Comparison of ENCODE assay signal across 8 cellular contexts in the genomic region with DNA sequence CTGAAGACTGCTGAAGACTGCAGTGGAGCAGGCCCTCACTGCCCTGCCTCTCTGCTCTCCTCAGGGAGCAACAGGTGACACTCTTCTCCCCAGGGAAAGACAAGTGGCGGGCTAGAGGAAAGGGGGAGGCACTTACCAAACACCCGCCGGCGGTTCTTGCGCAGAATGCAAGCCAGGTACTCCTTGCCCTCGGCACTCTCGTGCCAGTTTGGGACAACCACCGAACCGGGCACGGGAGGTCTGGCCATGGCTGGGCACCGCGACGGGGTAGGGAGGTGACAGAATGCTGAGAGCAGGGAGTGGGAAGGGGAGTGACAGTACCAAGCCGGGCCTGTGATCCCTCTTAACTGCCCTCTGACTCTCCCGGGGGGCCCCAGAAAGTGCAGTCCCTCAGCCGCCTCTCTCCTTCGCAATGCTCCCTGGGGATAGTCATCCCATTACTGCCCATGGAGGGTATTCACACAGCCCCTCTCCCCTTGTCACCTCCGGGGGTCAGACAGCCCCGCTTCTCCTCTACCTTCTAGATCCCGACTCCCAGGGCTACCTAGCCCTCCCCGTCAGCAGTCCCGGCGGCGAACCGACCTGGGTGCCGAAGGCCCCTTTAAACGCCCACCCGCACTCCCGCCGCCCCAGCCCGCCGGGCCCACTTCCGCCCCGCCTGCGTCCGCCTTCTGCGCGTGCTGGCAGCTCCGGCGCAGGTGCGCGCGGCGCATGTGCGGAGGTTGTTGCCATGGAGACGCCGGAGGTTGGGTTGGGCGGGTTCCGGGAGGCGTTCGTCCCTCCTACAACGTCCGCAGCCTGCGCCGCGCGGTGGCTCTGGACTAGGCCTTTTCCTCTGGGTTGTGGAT. TPM values are rescaled to one million over a fixed set of nuclear protein-coding genes. Genes with fewer than 3 reads are reported as not detected.
DNase-seq lines count a peak whose midpoint lies in the region; FAIRE-seq and TF ChIP-seq lines count a peak whose summit lies in the region.

A gene with protein sequence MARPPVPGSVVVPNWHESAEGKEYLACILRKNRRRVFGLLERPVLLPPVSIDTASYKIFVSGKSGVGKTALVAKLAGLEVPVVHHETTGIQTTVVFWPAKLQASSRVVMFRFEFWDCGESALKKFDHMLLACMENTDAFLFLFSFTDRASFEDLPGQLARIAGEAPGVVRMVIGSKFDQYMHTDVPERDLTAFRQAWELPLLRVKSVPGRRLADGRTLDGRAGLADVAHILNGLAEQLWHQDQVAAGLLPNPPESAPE (minus strand): TSS at position 689 of the 848 bp plus-strand sequence. CDS start 441 bp downstream, at position 248.

- H3K9me3 Mint-ChIP-seq in neural crest cell, result no peaks in the 10 kb centered on the region

- H3K4me1 ChIP-seq in Loucy (ENCODE audit: insufficient read depth, low read length, poor library complexity, severe bottlenecking) (peaks cover 9% of the 10 kb centered on the region), stomach smooth muscle (ENCODE audit: control insufficient read depth, insufficient read depth, low read length) (peaks cover 19% of the 10 kb centered on the region)

- H3K27me3 ChIP-seq in Loucy (ENCODE audit: insufficient read depth, low read length, poor library complexity, severe bottlenecking) (no peaks in the 10 kb centered on the region), stomach smooth muscle (ENCODE audit: control insufficient read depth in 1 of 2, insufficient read depth in 2 of 2, low read length in 2 of 2) (no peaks in the 10 kb centered on the region)

- no peaks in the 10 kb centered on the region for H3K9me2 ChIP-seq in Loucy (replicated peaks; ENCODE audit: low read depth, low read length)

- peak within 1 kb of the TSS; percentile 99 for H3K4me2 ChIP-seq in Loucy (ENCODE audit: low read depth, low read length, poor library complexity, severe bottlenecking)

- H3K4me1 Mint-ChIP-seq in neural crest cell, result peaks cover 26% of the 10 kb centered on the region

- H3F3A ChIP-seq in Loucy (ENCODE audit: low read depth), result no peaks in the 10 kb centered on the region; the same call in 1 of the 2 replicates

- peak within 1 kb of the TSS; percentile 96 for H3K27ac Mint-ChIP-seq in neural crest cell (ENCODE audit: unreplicated experiment)

- H3K4me3 ChIP-seq in Loucy (ENCODE audit: low read length, poor library complexity, severe bottlenecking) (peak within 1 kb of the TSS; percentile 84), fibroblast of villous mesenchyme (ENCODE audit: low read depth, low read length) (peak within 1 kb of the TSS; percentile 78), stomach smooth muscle (ENCODE audit: low read length in 2 of 2) (peak within 1 kb of the TSS; percentile 81 to 90)

- DNase-seq in Daoy (ENCODE audit: low read depth) (peak; percentile 97), H54 (ENCODE audit: insufficient read length, low spot score) (peak; percentile 75), fibroblast of villous mesenchyme (ENCODE audit: low read depth) (peak; percentile 92), neural crest cell (ENCODE audit: low read depth, low spot score) (peak; percentile 91)
- DNase-seq in activated effector memory CD4-positive, alpha-beta T cell treated with anti-CD3 and anti-CD28 coated beads, Interleukin-2, amount 50 U/mL, for 16 hours, result peak; percentile 99

- TF ChIP-seq POLR2A in H54 (IDR thresholded peaks at IDR 0.05; ENCODE audit: low read depth, low read length), result peak; percentile 56
- peak; percentile 94 for TF ChIP-seq POLR2A in Raji (IDR thresholded peaks at IDR 0.05; ENCODE audit: insufficient read depth, low read depth, low read length)

- 0 out of 2 replicates have a peak, but pooled peaks have one; percentile 1 for TF ChIP-seq CTCF in Loucy (conservative IDR thresholded peaks at IDR 0.05; ENCODE audit: low read length)
- TF ChIP-seq CTCF in fibroblast of villous mesenchyme (IDR thresholded peaks at IDR 0.05; ENCODE audit: insufficient read depth, low read depth, low read length), result no peak
- TF ChIP-seq CTCF in neural crest cell (conservative IDR thresholded peaks at IDR 0.05), result no peak

- peak within 1 kb of the TSS; percentile 91 for H3K4me3 Mint-ChIP-seq in neural crest cell

- H3K27ac ChIP-seq in stomach smooth muscle (ENCODE audit: low read length), result peak within 1 kb of the TSS; percentile 82

- H3K36me3 Mint-ChIP-seq in neural crest cell (ENCODE audit: low read depth), result no peaks in the 10 kb centered on the region

- no peaks in the 10 kb centered on the region for H3K9me3 ChIP-seq in Loucy (ENCODE audit: insufficient read depth, low read depth, low read length)
- H3K9me3 ChIP-seq in stomach smooth muscle (ENCODE audit: control insufficient read depth in 2 of 2, low read length in 2 of 2), result no peaks in the 10 kb centered on the region

- no peak for FAIRE-seq in H54 (lab: Jason Lieb, UNC)

- H3K36me3 ChIP-seq in Loucy (ENCODE audit: insufficient read depth, low read length) (no peaks in the 10 kb centered on the region), stomach smooth muscle (ENCODE audit: control insufficient read depth in 2 of 2, insufficient read depth in 2 of 2, low read length in 2 of 2) (no peaks in the 10 kb centered on the region)

- H4K20me1 ChIP-seq in Loucy (ENCODE audit: insufficient read depth, low read length, poor library complexity, severe bottlenecking), result no peaks in the 10 kb centered on the region

- H3K27me3 Mint-ChIP-seq in neural crest cell (ENCODE audit: low read depth), result peaks cover 6% of the 10 kb centered on the region

- peak within 1 kb of the TSS; percentile 94 for H2AFZ ChIP-seq in Loucy (ENCODE audit: low read length)

- H3K9ac ChIP-seq in Loucy (ENCODE audit: low read depth, low read length, poor library complexity, severe bottlenecking) (peak within 1 kb of the TSS; percentile 88), stomach smooth muscle (ENCODE audit: low read length in 2 of 2) (peak within 1 kb of the TSS; percentile 90)

- H3K79me2 ChIP-seq in Loucy (ENCODE audit: insufficient read depth, low read length), result no peaks in the 10 kb centered on the region

RNA-seq across cellular contexts. Expression of the gene that starts here (rescaled TPM):
- 2.6 and 21.4 TPM in 2 replicates for total RNA-seq in Daoy (2014; rRNA removed; shearing (Covaris generic))
- total RNA-seq in fibroblast of villous mesenchyme (13.0 and 15.1 TPM in 2 replicates), neural crest cell (11.4 and 11.8 TPM in 2 replicates)

Comparison
In these comparisons a context has a peak if more than half of its experiments do, and no peak if none do; other contexts are left out.
1. Peak in every context shown above with its lines: DNase-seq, H3K4me3 ChIP-seq and H3K27ac ChIP-seq.